In the genomic region with DNA sequence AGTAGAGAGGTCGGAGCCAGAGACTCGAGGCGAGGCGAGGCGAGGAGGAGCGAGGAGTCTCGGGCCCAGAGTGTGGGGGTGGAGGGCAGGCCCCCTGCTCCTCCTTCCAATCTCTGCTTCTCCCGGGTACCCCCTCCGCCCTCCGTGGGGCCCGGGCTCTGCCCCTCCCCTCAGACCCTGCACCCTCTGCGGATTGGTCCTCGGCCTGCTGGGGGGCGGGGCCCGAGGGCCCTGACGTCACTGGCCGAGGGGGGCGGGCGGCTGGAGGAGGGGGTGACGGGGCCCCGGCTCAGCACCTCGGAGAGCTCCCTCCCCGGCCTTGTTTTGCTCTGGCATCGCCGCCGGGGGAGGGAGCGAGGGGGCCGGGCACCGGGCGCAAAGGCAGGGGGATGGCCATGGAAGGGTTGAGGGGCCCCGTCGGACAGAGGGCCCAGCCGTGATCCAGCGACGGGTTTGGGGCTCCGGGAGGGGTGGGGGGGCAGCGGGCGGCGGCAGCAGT, we compare ENCODE assay signal across 8 cellular contexts. TPM values are rescaled to one million over a fixed set of nuclear protein-coding genes. Genes with fewer than 3 reads are reported as not detected.
DNase-seq lines count a peak whose midpoint lies in the region; ATAC-seq and TF ChIP-seq lines count a peak whose summit lies in the region.

A gene (plus strand): TSS at position 282 of the 499 bp plus-strand sequence. CDS start 232 bp downstream, outside the sequence.

- H3K9me3 ChIP-seq in mammary epithelial cell (replicated peaks; ENCODE audit: insufficient read depth, low read length) (no peaks in the 10 kb centered on the region), iPS-20b (ENCODE audit: insufficient read depth, low read depth, low read length) (no peaks in the 10 kb centered on the region), skeletal muscle satellite cell (replicated peaks; ENCODE audit: low read length) (no peaks in the 10 kb centered on the region)

- H3K4me1 Mint-ChIP-seq in activated B cell treated with CpG ODN at 0.5 μM for 24 hours = peaks cover 24% of the 10 kb centered on the region

- DNase-seq in GM19240 (ENCODE audit: insufficient read length, low spot score) (peak; percentile 88), NCI-H2107 treated with DMSO at 0.1 percent for 48 hours (lab: John Stamatoyannopoulos, UW; ENCODE audit: unreplicated experiment) (peak; percentile 73), activated B cell treated with CpG ODN at 0.5 μM for 24 hours (peak; percentile 76), mammary epithelial cell (peak; percentile 66)

- H3K9ac ChIP-seq in mammary epithelial cell (ENCODE audit: insufficient read depth, low read length) (no peak within 1 kb of the TSS), iPS-20b (ENCODE audit: low read depth, low read length) (peak within 1 kb of the TSS; percentile 68; the same call in 1 of the 2 replicates), skeletal muscle satellite cell (ENCODE audit: low read depth, low read length) (no peak within 1 kb of the TSS)

- H3K36me3 ChIP-seq in mammary epithelial cell (ENCODE audit: insufficient read depth, low read length) (no peaks in the 10 kb centered on the region), iPS-20b (ENCODE audit: insufficient read depth, low read depth, low read length) (no peaks in the 10 kb centered on the region), skeletal muscle satellite cell (ENCODE audit: insufficient read depth, low read length) (no peaks in the 10 kb centered on the region)

- in situ Hi-C loops in mammary epithelial cell (cut with MboI; ENCODE audit: low sequenced_read_pairs in 2 of 2) = no loop called here

- H3K27me3 ChIP-seq in mammary epithelial cell (ENCODE audit: insufficient read depth, low read length) (no peaks in the 10 kb centered on the region), iPS-20b (ENCODE audit: insufficient read depth, low read length) (peaks cover 15% of the 10 kb centered on the region), skeletal muscle satellite cell (ENCODE audit: control insufficient read depth, insufficient read depth, low read length) (peaks cover 39% of the 10 kb centered on the region)

- TF ChIP-seq CTCF in activated B cell treated with CpG ODN at 0.5 μM for 24 hours (IDR thresholded peaks at IDR 0.05) (no peak), mammary epithelial cell (conservative IDR thresholded peaks at IDR 0.05 in 1 of 2, IDR thresholded peaks at IDR 0.05 in 1 of 2; ENCODE audit: extremely low read depth in 1 of 2, insufficient read depth in 1 of 2, low read depth in 1 of 2, low read length in 2 of 2) (no peak)

- H2AFZ ChIP-seq in mammary epithelial cell (ENCODE audit: low read depth, low read length) = peak within 1 kb of the TSS; percentile 29

- H3K4me3 ChIP-seq in mammary epithelial cell (replicated peaks in 1 of 3; ENCODE audit: insufficient read depth in 1 of 3, low read depth in 2 of 3, low read length in 3 of 3) (peak within 1 kb of the TSS; percentile 31 to 55 (median 40)), iPS-20b (ENCODE audit: low read length) (peak within 1 kb of the TSS; percentile 83), skeletal muscle satellite cell (ENCODE audit: low read length) (peak within 1 kb of the TSS; percentile 70)

- intact Hi-C loops in activated B cell treated with CpG ODN at 0.5 μM for 24 hours (cut with micrococcal nuclease) (loop anchor here (1.0 kb wide), 1 partner anchor 16 kb away; a partner anchor contains a TSS), mammary epithelial cell (cut with micrococcal nuclease) (no loop called here)

- no peaks in the 10 kb centered on the region for H4K20me1 ChIP-seq in mammary epithelial cell (ENCODE audit: insufficient read depth, low read length)

- ATAC-seq in activated B cell treated with CpG ODN at 0.5 μM for 24 hours (ENCODE audit: low read depth) = peak; percentile 92
- ATAC-seq in HG03565 (IDR thresholded peaks at IDR 0.05; ENCODE audit: unreplicated experiment) = no peak
- no peak for ATAC-seq in GM18870 (IDR thresholded peaks at IDR 0.05; ENCODE audit: unreplicated experiment)

- no peak within 1 kb of the TSS for H3K27ac Mint-ChIP-seq in activated B cell treated with CpG ODN at 0.5 μM for 24 hours

- H3K4me1 ChIP-seq in mammary epithelial cell (ENCODE audit: insufficient read depth, low read length) (peaks cover 17% of the 10 kb centered on the region), iPS-20b (ENCODE audit: insufficient read depth, low read length) (peaks cover 27% of the 10 kb centered on the region; the same call in 1 of the 2 replicates), skeletal muscle satellite cell (ENCODE audit: control insufficient read depth, insufficient read depth, low read length) (peaks cover 7% of the 10 kb centered on the region)

- POLR2A ChIA-PET in activated B cell treated with CpG ODN at 0.5 μM for 24 hours (lab: Charles Lee) = interaction anchor here (0.6 to 2.0 kb wide), 3 partner anchors 18 to 87 kb away, joined by 5 to 8 read pairs (median 6); no protein-coding TSS in a partner anchor

- H3K79me2 ChIP-seq in mammary epithelial cell (ENCODE audit: insufficient read depth, low read length) = no peaks in the 10 kb centered on the region

- dilution Hi-C loops in mammary epithelial cell (cut with HindIII; ENCODE audit: low sequenced_read_pairs) = no loop called here

- peak within 1 kb of the TSS; percentile 44 for H3K4me3 Mint-ChIP-seq in activated B cell treated with CpG ODN at 0.5 μM for 24 hours

- peak within 1 kb of the TSS; percentile 86 for H3K4me2 ChIP-seq in mammary epithelial cell (ENCODE audit: insufficient read depth, low read depth, low read length)
- peak within 1 kb of the TSS; percentile 87 for H3K4me2 ChIP-seq in skeletal muscle satellite cell (ENCODE audit: low read length)

- H3K27me3 Mint-ChIP-seq in activated B cell treated with CpG ODN at 0.5 μM for 24 hours = peaks cover 42% of the 10 kb centered on the region

- CTCF ChIA-PET in activated B cell treated with CpG ODN at 0.5 μM for 24 hours (lab: Charles Lee) (no interaction called here), mammary epithelial cell (lab: Charles Lee; ENCODE audit: low non-redundant PET) (interaction anchor here (0.7 kb wide), 1 partner anchor 37 kb away, joined by 3 read pairs; no protein-coding TSS in a partner anchor)

- WGBS in mammary epithelial cell (ENCODE audit: low coverage, missing lambda C conversion rate) = no CpG with 5 or more reads among the region's 39 CpGs

- H3K27ac ChIP-seq in mammary epithelial cell (ENCODE audit: insufficient read depth, low read depth, low read length) = no peak within 1 kb of the TSS
- H3K27ac ChIP-seq in iPS-20b (ENCODE audit: low read length) = no peak within 1 kb of the TSS

- no peaks in the 10 kb centered on the region for H3K36me3 Mint-ChIP-seq in activated B cell treated with CpG ODN at 0.5 μM for 24 hours (ENCODE audit: low read depth)

- BruUV-seq in mammary epithelial cell (replicated peaks; lab: Mats Ljungman, UMichigan) = no TSS peak

- H3K9me3 Mint-ChIP-seq in activated B cell treated with CpG ODN at 0.5 μM for 24 hours = no peaks in the 10 kb centered on the region

RNA-seq across cellular contexts. Expression of the gene that starts here (rescaled TPM):
- total RNA-seq in activated B cell treated with CpG ODN at 0.5 μM for 24 hours = 0.07 and 0.17 TPM in 2 replicates
- total RNA-seq in mammary epithelial cell = 1 to 10 TPM; 1.3 TPM
- polyA plus RNA-seq in mammary epithelial cell = 1.2 TPM
- not detected for polyA minus RNA-seq in mammary epithelial cell
- total RNA-seq in skeletal muscle satellite cell (2012; rRNA removed) = not detected in 2 replicates

Comparison
In these comparisons a context has a peak if more than half of its experiments do, and no peak if none do; other contexts are left out.
1. Peak in DNase-seq and ATAC-seq in activated B cell treated with CpG ODN at 0.5 μM for 24 hours; RNA of the gene not detected or under 1 TPM.